Comparison of ENCODE assay signal across 1 cellular context in the genomic region with DNA sequence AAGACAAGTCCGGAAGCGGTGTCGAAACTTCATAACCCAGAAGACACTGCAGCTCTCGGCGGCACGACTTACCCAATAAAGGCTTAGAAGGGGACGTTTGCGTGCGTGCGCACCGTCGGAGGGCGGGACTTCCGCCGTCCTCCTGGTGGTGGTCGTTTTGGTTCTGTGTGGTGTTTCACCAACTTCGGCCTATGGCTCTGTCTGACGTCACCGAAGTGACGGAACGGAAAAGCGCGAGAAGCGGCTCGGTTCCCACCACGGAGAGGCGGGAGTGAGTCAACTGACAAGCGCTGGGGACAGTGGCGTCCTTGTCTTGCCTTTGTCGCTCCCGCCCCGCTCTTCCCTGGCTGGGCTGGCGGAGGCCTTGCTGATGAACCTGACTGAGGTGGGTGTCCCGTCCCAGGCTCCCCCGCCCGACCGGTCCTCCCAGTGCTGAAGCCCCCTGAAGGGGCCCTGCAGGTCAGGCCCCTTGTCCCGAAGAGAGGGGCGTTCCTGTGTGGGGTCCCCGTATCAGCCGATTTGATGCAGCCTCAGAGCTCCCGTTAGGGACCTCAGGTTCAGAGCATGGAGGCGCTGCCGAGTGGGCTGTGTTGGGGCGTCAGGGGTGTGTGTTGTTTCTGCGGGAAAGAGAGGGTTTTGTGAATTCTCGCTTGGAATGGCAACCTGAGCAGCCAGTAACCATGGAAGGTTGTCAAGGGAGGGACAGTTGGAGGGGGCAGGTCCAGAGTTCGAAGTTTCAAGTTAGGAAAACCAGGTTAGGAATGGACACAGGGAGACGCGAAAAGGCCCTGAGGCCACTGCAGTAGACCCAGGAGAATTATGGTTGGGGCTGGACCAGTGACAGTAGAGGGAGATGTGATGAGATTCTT.
A peak's percentile ranks its signal among the peaks of the same experiment; 100 is the strongest.
TF ChIP-seq lines count a peak whose summit lies in the region.

A gene (plus strand): TSS at position 125 of the 869 bp plus-strand sequence. CDS start 246 bp downstream, at position 371.

TF ChIP-seq in HepG2, 621 proteins besides CTCF, POLR2A, EP300 and RAD21 (continued from another document and continues in another):
- TF ChIP-seq, protein P1, sequence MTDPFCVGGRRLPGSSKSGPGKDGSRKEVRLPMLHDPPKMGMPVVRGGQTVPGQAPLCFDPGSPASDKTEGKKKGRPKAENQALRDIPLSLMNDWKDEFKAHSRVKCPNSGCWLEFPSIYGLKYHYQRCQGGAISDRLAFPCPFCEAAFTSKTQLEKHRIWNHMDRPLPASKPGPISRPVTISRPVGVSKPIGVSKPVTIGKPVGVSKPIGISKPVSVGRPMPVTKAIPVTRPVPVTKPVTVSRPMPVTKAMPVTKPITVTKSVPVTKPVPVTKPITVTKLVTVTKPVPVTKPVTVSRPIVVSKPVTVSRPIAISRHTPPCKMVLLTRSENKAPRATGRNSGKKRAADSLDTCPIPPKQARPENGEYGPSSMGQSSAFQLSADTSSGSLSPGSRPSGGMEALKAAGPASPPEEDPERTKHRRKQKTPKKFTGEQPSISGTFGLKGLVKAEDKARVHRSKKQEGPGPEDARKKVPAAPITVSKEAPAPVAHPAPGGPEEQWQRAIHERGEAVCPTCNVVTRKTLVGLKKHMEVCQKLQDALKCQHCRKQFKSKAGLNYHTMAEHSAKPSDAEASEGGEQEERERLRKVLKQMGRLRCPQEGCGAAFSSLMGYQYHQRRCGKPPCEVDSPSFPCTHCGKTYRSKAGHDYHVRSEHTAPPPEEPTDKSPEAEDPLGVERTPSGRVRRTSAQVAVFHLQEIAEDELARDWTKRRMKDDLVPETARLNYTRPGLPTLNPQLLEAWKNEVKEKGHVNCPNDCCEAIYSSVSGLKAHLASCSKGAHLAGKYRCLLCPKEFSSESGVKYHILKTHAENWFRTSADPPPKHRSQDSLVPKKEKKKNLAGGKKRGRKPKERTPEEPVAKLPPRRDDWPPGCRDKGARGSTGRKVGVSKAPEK (CRISPR knock-in tag; IDR thresholded peaks at IDR 0.05; ENCODE audit: borderline replicate concordance) = no peak
- TF ChIP-seq GTF2F1 (IDR thresholded peaks at IDR 0.05; ENCODE audit: low read length) = peak; percentile 8; the same call in 1 of the 2 replicates
- TF ChIP-seq KAT7 (CRISPR knock-in tag; IDR thresholded peaks at IDR 0.05; ENCODE audit: borderline replicate concordance) = no peak
- TF ChIP-seq ZBTB7A (CRISPR knock-in tag; IDR thresholded peaks at IDR 0.05) = peak; percentile 75
- TF ChIP-seq ARNT2 (CRISPR knock-in tag; IDR thresholded peaks at IDR 0.05; ENCODE audit: low read depth) = 0 out of 2 replicates have a peak, but pooled peaks have one; percentile 43
- peak; percentile 18; the same call in 1 of the 2 replicates for TF ChIP-seq ZNF230 (CRISPR knock-in tag; IDR thresholded peaks at IDR 0.05)
- peak; percentile 38; the same call in 1 of the 2 replicates for TF ChIP-seq FOXC1 (CRISPR knock-in tag; IDR thresholded peaks at IDR 0.05; ENCODE audit: borderline replicate concordance)
- TF ChIP-seq, protein P2, sequence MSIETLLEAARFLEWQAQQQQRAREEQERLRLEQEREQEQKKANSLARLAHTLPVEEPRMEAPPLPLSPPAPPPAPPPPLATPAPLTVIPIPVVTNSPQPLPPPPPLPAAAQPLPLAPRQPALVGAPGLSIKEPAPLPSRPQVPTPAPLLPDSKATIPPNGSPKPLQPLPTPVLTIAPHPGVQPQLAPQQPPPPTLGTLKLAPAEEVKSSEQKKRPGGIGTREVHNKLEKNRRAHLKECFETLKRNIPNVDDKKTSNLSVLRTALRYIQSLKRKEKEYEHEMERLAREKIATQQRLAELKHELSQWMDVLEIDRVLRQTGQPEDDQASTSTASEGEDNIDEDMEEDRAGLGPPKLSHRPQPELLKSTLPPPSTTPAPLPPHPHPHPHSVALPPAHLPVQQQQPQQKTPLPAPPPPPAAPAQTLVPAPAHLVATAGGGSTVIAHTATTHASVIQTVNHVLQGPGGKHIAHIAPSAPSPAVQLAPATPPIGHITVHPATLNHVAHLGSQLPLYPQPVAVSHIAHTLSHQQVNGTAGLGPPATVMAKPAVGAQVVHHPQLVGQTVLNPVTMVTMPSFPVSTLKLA (IDR thresholded peaks at IDR 0.05) = peak; percentile 56
- peak; percentile 8; the same call in 1 of the 2 replicates for TF ChIP-seq SIX4 (CRISPR knock-in tag; IDR thresholded peaks at IDR 0.05)
- TF ChIP-seq TARDBP (CRISPR knock-in tag; IDR thresholded peaks at IDR 0.05) = peak; percentile 5; the same call in 1 of the 2 replicates
- TF ChIP-seq, protein P3, sequence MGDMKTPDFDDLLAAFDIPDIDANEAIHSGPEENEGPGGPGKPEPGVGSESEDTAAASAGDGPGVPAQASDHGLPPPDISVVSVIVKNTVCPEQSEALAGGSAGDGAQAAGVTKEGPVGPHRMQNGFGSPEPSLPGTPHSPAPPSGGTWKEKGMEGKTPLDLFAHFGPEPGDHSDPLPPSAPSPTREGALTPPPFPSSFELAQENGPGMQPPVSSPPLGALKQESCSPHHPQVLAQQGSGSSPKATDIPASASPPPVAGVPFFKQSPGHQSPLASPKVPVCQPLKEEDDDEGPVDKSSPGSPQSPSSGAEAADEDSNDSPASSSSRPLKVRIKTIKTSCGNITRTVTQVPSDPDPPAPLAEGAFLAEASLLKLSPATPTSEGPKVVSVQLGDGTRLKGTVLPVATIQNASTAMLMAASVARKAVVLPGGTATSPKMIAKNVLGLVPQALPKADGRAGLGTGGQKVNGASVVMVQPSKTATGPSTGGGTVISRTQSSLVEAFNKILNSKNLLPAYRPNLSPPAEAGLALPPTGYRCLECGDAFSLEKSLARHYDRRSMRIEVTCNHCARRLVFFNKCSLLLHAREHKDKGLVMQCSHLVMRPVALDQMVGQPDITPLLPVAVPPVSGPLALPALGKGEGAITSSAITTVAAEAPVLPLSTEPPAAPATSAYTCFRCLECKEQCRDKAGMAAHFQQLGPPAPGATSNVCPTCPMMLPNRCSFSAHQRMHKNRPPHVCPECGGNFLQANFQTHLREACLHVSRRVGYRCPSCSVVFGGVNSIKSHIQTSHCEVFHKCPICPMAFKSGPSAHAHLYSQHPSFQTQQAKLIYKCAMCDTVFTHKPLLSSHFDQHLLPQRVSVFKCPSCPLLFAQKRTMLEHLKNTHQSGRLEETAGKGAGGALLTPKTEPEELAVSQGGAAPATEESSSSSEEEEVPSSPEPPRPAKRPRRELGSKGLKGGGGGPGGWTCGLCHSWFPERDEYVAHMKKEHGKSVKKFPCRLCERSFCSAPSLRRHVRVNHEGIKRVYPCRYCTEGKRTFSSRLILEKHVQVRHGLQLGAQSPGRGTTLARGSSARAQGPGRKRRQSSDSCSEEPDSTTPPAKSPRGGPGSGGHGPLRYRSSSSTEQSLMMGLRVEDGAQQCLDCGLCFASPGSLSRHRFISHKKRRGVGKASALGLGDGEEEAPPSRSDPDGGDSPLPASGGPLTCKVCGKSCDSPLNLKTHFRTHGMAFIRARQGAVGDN (CRISPR knock-in tag; IDR thresholded peaks at IDR 0.05) = peak; percentile 86
- peak; percentile 31; the same call in 1 of the 2 replicates for TF ChIP-seq ZNF510 (CRISPR knock-in tag; IDR thresholded peaks at IDR 0.05; ENCODE audit: low read depth)
- TF ChIP-seq ZFP36L1 (CRISPR knock-in tag; IDR thresholded peaks at IDR 0.05) = 0 out of 2 replicates have a peak, but pooled peaks have one; percentile 26
- TF ChIP-seq, protein P4, sequence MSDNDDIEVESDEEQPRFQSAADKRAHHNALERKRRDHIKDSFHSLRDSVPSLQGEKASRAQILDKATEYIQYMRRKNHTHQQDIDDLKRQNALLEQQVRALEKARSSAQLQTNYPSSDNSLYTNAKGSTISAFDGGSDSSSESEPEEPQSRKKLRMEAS (IDR thresholded peaks at IDR 0.05) = peak; percentile 17; the same call in 1 of the 2 replicates
- peak; percentile 36; the same call in 1 of the 2 replicates for TF ChIP-seq RCOR2 (CRISPR knock-in tag; IDR thresholded peaks at IDR 0.05)
- TF ChIP-seq, protein P5, sequence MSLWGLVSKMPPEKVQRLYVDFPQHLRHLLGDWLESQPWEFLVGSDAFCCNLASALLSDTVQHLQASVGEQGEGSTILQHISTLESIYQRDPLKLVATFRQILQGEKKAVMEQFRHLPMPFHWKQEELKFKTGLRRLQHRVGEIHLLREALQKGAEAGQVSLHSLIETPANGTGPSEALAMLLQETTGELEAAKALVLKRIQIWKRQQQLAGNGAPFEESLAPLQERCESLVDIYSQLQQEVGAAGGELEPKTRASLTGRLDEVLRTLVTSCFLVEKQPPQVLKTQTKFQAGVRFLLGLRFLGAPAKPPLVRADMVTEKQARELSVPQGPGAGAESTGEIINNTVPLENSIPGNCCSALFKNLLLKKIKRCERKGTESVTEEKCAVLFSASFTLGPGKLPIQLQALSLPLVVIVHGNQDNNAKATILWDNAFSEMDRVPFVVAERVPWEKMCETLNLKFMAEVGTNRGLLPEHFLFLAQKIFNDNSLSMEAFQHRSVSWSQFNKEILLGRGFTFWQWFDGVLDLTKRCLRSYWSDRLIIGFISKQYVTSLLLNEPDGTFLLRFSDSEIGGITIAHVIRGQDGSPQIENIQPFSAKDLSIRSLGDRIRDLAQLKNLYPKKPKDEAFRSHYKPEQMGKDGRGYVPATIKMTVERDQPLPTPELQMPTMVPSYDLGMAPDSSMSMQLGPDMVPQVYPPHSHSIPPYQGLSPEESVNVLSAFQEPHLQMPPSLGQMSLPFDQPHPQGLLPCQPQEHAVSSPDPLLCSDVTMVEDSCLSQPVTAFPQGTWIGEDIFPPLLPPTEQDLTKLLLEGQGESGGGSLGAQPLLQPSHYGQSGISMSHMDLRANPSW (CRISPR knock-in tag; IDR thresholded peaks at IDR 0.05; ENCODE audit: borderline replicate concordance) = peak; percentile 64; the same call in 1 of the 2 replicates
- TF ChIP-seq, protein P6, sequence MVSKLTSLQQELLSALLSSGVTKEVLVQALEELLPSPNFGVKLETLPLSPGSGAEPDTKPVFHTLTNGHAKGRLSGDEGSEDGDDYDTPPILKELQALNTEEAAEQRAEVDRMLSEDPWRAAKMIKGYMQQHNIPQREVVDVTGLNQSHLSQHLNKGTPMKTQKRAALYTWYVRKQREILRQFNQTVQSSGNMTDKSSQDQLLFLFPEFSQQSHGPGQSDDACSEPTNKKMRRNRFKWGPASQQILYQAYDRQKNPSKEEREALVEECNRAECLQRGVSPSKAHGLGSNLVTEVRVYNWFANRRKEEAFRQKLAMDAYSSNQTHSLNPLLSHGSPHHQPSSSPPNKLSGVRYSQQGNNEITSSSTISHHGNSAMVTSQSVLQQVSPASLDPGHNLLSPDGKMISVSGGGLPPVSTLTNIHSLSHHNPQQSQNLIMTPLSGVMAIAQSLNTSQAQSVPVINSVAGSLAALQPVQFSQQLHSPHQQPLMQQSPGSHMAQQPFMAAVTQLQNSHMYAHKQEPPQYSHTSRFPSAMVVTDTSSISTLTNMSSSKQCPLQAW (CRISPR knock-in tag; IDR thresholded peaks at IDR 0.05) = peak; percentile 75
- peak; percentile 98 for TF ChIP-seq GABPB1 (CRISPR knock-in tag; IDR thresholded peaks at IDR 0.05)
- no peak for TF ChIP-seq LCORL (IDR thresholded peaks at IDR 0.05)
- TF ChIP-seq LCORL (CRISPR knock-in tag; IDR thresholded peaks at IDR 0.05) = peak; percentile 38; the same call in 1 of the 2 replicates
- TF ChIP-seq, protein P7, sequence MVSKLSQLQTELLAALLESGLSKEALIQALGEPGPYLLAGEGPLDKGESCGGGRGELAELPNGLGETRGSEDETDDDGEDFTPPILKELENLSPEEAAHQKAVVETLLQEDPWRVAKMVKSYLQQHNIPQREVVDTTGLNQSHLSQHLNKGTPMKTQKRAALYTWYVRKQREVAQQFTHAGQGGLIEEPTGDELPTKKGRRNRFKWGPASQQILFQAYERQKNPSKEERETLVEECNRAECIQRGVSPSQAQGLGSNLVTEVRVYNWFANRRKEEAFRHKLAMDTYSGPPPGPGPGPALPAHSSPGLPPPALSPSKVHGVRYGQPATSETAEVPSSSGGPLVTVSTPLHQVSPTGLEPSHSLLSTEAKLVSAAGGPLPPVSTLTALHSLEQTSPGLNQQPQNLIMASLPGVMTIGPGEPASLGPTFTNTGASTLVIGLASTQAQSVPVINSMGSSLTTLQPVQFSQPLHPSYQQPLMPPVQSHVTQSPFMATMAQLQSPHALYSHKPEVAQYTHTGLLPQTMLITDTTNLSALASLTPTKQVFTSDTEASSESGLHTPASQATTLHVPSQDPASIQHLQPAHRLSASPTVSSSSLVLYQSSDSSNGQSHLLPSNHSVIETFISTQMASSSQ (IDR thresholded peaks at IDR 0.05; ENCODE audit: low read depth) = no peak
- TF ChIP-seq, protein P7 (CRISPR knock-in tag; IDR thresholded peaks at IDR 0.05; ENCODE audit: borderline replicate concordance) = 0 out of 2 replicates have a peak, but pooled peaks have one; percentile 14
- TF ChIP-seq ETV5 (CRISPR knock-in tag; IDR thresholded peaks at IDR 0.05; ENCODE audit: borderline replicate concordance) = peak; percentile 89
- peak; percentile 41; the same call in 1 of the 2 replicates for TF ChIP-seq MYC (CRISPR knock-in tag; IDR thresholded peaks at IDR 0.05; ENCODE audit: borderline replicate concordance)
- TF ChIP-seq MED8 (CRISPR knock-in tag; IDR thresholded peaks at IDR 0.05; ENCODE audit: insufficient replicate concordance) = peak; percentile 20
- peak; percentile 10; the same call in 1 of the 2 replicates for TF ChIP-seq SOX5 (CRISPR knock-in tag; IDR thresholded peaks at IDR 0.05; ENCODE audit: borderline replicate concordance)
- TF ChIP-seq ZNF619 (CRISPR knock-in tag; IDR thresholded peaks at IDR 0.05) = 0 out of 2 replicates have a peak, but pooled peaks have one; percentile 68
- TF ChIP-seq, protein P8, sequence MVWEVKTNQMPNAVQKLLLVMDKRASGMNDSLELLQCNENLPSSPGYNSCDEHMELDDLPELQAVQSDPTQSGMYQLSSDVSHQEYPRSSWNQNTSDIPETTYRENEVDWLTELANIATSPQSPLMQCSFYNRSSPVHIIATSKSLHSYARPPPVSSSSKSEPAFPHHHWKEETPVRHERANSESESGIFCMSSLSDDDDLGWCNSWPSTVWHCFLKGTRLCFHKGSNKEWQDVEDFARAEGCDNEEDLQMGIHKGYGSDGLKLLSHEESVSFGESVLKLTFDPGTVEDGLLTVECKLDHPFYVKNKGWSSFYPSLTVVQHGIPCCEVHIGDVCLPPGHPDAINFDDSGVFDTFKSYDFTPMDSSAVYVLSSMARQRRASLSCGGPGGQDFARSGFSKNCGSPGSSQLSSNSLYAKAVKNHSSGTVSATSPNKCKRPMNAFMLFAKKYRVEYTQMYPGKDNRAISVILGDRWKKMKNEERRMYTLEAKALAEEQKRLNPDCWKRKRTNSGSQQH (CRISPR knock-in tag; IDR thresholded peaks at IDR 0.05; ENCODE audit: low read depth) = peak; percentile 82
- 0 out of 2 replicates have a peak, but pooled peaks have one; percentile 6 for TF ChIP-seq MEIS1 (CRISPR knock-in tag; IDR thresholded peaks at IDR 0.05; ENCODE audit: borderline replicate concordance)
- no peak for TF ChIP-seq KLF9 (CRISPR knock-in tag; IDR thresholded peaks at IDR 0.05; ENCODE audit: low read depth)
- TF ChIP-seq ZZZ3 (CRISPR knock-in tag; IDR thresholded peaks at IDR 0.05; ENCODE audit: borderline replicate concordance) = no peak; the same call in 1 of the 2 replicates
